Comparison of ENCODE assay signal across 8 cellular contexts in genomic region chr5:179858586-179859427, GRCh38. TPM values are rescaled to one million over a fixed set of nuclear protein-coding genes. Genes with fewer than 3 reads are reported as not detected.
DNase-seq lines count a peak whose midpoint lies in the region; ATAC-seq and TF ChIP-seq lines count a peak whose summit lies in the region.

Gene MRNIP (minus strand): TSS chr5:179858817. CDS start chr5:179858796, 21 bp downstream.

- H3K27me3 ChIP-seq in Karpas-422 (ENCODE audit: low read length) (no peaks in the 10 kb centered on the region), RWPE2 (ENCODE audit: insufficient read depth, poor library complexity, severe bottlenecking) (no peaks in the 10 kb centered on the region)

- H3K9me3 ChIP-seq in Karpas-422 (ENCODE audit: low read length): no peaks in the 10 kb centered on the region
- no peaks in the 10 kb centered on the region for H3K9me3 ChIP-seq in RWPE2 (ENCODE audit: severe bottlenecking)

- H3K27me3 Mint-ChIP-seq in natural killer cell treated with Interleukin-12 subunit alpha and Interleukin-12 subunit beta and Interleukin-15 and Interleukin-18, amount 100 ng/mL, for 72 hours: no peaks in the 10 kb centered on the region

- H3K4me3 ChIP-seq in Karpas-422 (ENCODE audit: low read length): peak within 1 kb of the TSS; percentile 91
- peak within 1 kb of the TSS; percentile 69 for H3K4me3 ChIP-seq in RWPE2 (ENCODE audit: severe bottlenecking)

- DNase-seq in Daoy (ENCODE audit: low read depth) (peak; percentile 98), Karpas-422 (peak; percentile 98), RWPE2 (ENCODE audit: low spot score) (peak; percentile 99), fibroblast of peridontal ligament (ENCODE audit: extremely low read depth) (peak; percentile 89)
- peak; percentile 89 for DNase-seq in activated T-helper 9 cell treated with anti-CD3 and anti-CD28 coated beads, Interleukin-2, amount 50 U/mL, for 16 hours (ENCODE audit: low read depth)
- DNase-seq in natural killer cell treated with Interleukin-12 subunit alpha and Interleukin-12 subunit beta and Interleukin-15 and Interleukin-18, amount 100 ng/mL, for 72 hours (ENCODE audit: low spot score): peak; percentile 96
- DNase-seq in stimulated activated naive CD8-positive, alpha-beta T cell treated with anti-CD3 and anti-CD28 coated beads, Interleukin-15, Interleukin-2, amounts not matched to agents 100 U/mL and 50 U/mL, for 24 hours: peak; percentile 95

- peaks cover 42% of the 10 kb centered on the region for H3K79me2 ChIP-seq in Karpas-422 (ENCODE audit: low read length)

- ATAC-seq in GM21825 (IDR thresholded peaks at IDR 0.05; ENCODE audit: unreplicated experiment) (peak; percentile 95), RWPE2 (ENCODE audit: low read depth) (peak; percentile 95)
- peak; percentile 98 for ATAC-seq in natural killer cell treated with Interleukin-12 subunit alpha and Interleukin-12 subunit beta and Interleukin-15 and Interleukin-18, amount 100 ng/mL, for 72 hours
- peak; percentile 98 for ATAC-seq in stimulated activated naive CD8-positive, alpha-beta T cell treated with anti-CD3 and anti-CD28 coated beads, Interleukin-15, Interleukin-2, amounts not matched to agents 100 U/mL and 50 U/mL, for 24 hours

- H3K27ac ChIP-seq in Karpas-422 (ENCODE audit: low read length): peak within 1 kb of the TSS; percentile 54
- peak within 1 kb of the TSS; percentile 45 for H3K27ac ChIP-seq in RWPE2 (ENCODE audit: poor library complexity, severe bottlenecking)

- peak within 1 kb of the TSS; percentile 67 to 79 for H3K27ac Mint-ChIP-seq in natural killer cell treated with Interleukin-12 subunit alpha and Interleukin-12 subunit beta and Interleukin-15 and Interleukin-18, amount 100 ng/mL, for 72 hours

- no peaks in the 10 kb centered on the region for H3K9me3 Mint-ChIP-seq in natural killer cell treated with Interleukin-12 subunit alpha and Interleukin-12 subunit beta and Interleukin-15 and Interleukin-18, amount 100 ng/mL, for 72 hours

- no peak for TF ChIP-seq CTCF in RWPE2 (IDR thresholded peaks at IDR 0.05; ENCODE audit: poor library complexity, severe bottlenecking)

- H3K9me2 ChIP-seq in Karpas-422 (replicated peaks; ENCODE audit: insufficient read depth, low read length): no peaks in the 10 kb centered on the region

- peak within 1 kb of the TSS; percentile 96 for H3K9ac ChIP-seq in Karpas-422 (ENCODE audit: low read length)

- peaks cover 21% of the 10 kb centered on the region for H3K4me1 ChIP-seq in Karpas-422 (ENCODE audit: low read length)
- H3K4me1 ChIP-seq in RWPE2 (ENCODE audit: insufficient read depth, poor library complexity, severe bottlenecking): peaks cover 4% of the 10 kb centered on the region

- H3K36me3 Mint-ChIP-seq in natural killer cell treated with Interleukin-12 subunit alpha and Interleukin-12 subunit beta and Interleukin-15 and Interleukin-18, amount 100 ng/mL, for 72 hours: no peaks in the 10 kb centered on the region

- H2AFZ ChIP-seq in Karpas-422 (ENCODE audit: low read length): peak within 1 kb of the TSS; percentile 98

- no peaks in the 10 kb centered on the region for H4K20me1 ChIP-seq in Karpas-422 (ENCODE audit: insufficient read depth, low read depth, low read length)

- peak within 1 kb of the TSS; percentile 83 for H3K4me2 ChIP-seq in Karpas-422 (ENCODE audit: low read depth, low read length, poor library complexity, severe bottlenecking)

- peak within 1 kb of the TSS; percentile 95 for H3K4me3 Mint-ChIP-seq in natural killer cell treated with Interleukin-12 subunit alpha and Interleukin-12 subunit beta and Interleukin-15 and Interleukin-18, amount 100 ng/mL, for 72 hours

- H3K4me1 Mint-ChIP-seq in natural killer cell treated with Interleukin-12 subunit alpha and Interleukin-12 subunit beta and Interleukin-15 and Interleukin-18, amount 100 ng/mL, for 72 hours (ENCODE audit: low read depth in 2 of 2): peaks cover 9% of the 10 kb centered on the region in 2 donors

- peaks cover 10% of the 10 kb centered on the region for H3K36me3 ChIP-seq in Karpas-422 (ENCODE audit: insufficient read depth, low read length)
- peaks cover 37% of the 10 kb centered on the region for H3K36me3 ChIP-seq in RWPE2 (ENCODE audit: low read depth)

RNA-seq across cellular contexts. Expression of gene MRNIP, which starts in this region (rescaled TPM):
- 9.2 and 11.1 TPM in 2 replicates for total RNA-seq in Daoy (2014; rRNA removed; shearing (Covaris generic))
- 33.6 and 55.7 TPM in 2 replicates for total RNA-seq in Karpas-422 (2014; rRNA removed; shearing (Covaris generic); ENCODE audit: low replicate concordance)
- total RNA-seq in natural killer cell treated with Interleukin-12 subunit alpha and Interleukin-12 subunit beta and Interleukin-15 and Interleukin-18, amount 100 ng/mL, for 72 hours: 10 to 100 TPM; 15.9 to 25.2 TPM

Comparison
In these comparisons a context has a peak if more than half of its experiments do, and no peak if none do; other contexts are left out.
1. Peak in every context shown above with its lines: DNase-seq, ATAC-seq, H3K4me3 ChIP-seq and H3K27ac ChIP-seq.